In genomic region chr20:39751557-39752137, GRCh38 we compare ENCODE assay signal across 1 cellular context.
TF ChIP-seq lines count a peak whose summit lies in the region.

No MANE protein-coding gene starts in this region.

TF ChIP-seq in GM12878, 131 proteins besides CTCF, POLR2A, EP300 and RAD21 (continued from another document):
- peak; percentile 93 for TF ChIP-seq MTA2 (IDR thresholded peaks at IDR 0.05; ENCODE audit: low read depth)
- TF ChIP-seq TBL1XR1 (IDR thresholded peaks at IDR 0.05; ENCODE audit: low read depth, low read length), result 0 out of 2 replicates have a peak, but pooled peaks have one; percentile 42
- TF ChIP-seq RFX5 (IDR thresholded peaks at IDR 0.05; ENCODE audit: low read depth, low read length), result no peak
- peak; percentile 79 for TF ChIP-seq NR2F1 (conservative IDR thresholded peaks at IDR 0.05)
- TF ChIP-seq RAD51 (IDR thresholded peaks at IDR 0.05), result peak; percentile 45; the same call in 1 of the 2 replicates
- TF ChIP-seq GATAD2B (conservative IDR thresholded peaks at IDR 0.05; ENCODE audit: low read depth), result 0 out of 2 replicates have a peak, but pooled peaks have one; percentile 43
- no peak for TF ChIP-seq YY1 (IDR thresholded peaks at IDR 0.05; ENCODE audit: low read depth, low read length)
- peak; percentile 79 for TF ChIP-seq ATF7 (IDR thresholded peaks at IDR 0.05; ENCODE audit: low read depth)
- no peak for TF ChIP-seq MYC (IDR thresholded peaks at IDR 0.05; ENCODE audit: insufficient read depth, insufficient read length, insufficient replicate concordance, low read length, severe bottlenecking)
- peak; percentile 76 for TF ChIP-seq MEF2B (IDR thresholded peaks at IDR 0.05; ENCODE audit: partially characterized antibody, poor library complexity, severe bottlenecking)
